ENCODE assay signal across 9 cellular contexts in the genomic region with DNA sequence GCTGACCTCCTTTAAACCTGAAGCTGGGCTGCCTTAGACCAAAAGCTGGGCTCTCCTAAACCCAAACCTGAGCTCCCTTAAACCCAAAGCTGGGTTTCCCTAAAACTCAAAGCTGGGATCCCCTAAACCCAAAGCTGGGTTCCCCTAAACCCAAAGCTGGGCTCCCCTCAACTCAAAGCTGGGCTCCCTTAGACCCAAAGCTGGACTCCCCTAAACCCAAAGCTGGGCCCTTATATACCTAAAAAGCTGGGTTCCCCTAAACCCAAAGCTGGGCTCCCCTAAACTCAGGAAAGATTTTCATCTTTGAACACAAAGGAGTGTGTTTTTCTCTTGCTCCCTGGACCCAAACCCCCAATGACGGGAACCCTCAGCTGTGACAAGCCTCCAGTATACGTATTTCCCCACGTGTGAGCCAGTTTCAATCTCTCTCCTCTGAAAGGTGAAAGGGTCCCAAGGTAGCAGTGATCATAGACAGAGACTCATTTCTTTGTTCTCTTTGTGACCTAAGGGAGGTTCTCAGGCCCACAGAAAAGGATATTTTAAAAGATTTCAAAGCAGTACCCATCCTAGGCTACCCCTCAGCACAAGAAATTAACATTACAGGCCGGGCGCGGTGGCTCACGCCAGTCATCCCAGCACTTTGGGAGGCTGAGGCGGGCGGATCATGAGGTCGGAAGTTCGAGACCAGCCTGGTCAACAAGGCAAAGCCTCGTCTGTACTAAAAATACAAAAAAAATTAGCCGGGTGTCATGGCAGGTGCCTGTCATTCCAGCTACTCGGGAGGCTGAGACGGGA. TPM values are rescaled to one million over a fixed set of nuclear protein-coding genes. Genes with fewer than 3 reads are reported as not detected.
A peak's percentile ranks its signal among the peaks of the same experiment; 100 is the strongest.
DNase-seq lines count a peak whose midpoint lies in the region; ATAC-seq and TF ChIP-seq lines count a peak whose summit lies in the region.
"Had no signal": no experiment of that assay in that cellular context is flagged by ENCODE, and none has a peak within 500 bp of the region (broad histone marks: within the 10 kb centered on the region; RNA-seq: fewer than 3 reads in every experiment).

No MANE protein-coding gene starts in this region.

- no peak overlapping the region for H4K91ac ChIP-seq in trophoblast cell (ENCODE audit: low read depth, low read length)

- no peaks in the 10 kb centered on the region for H3K27me3 ChIP-seq in HL-60 (ENCODE audit: insufficient read depth, poor library complexity, severe bottlenecking)
- no peaks in the 10 kb centered on the region for H3K27me3 ChIP-seq in body of pancreas
- H3K27me3 ChIP-seq in trophoblast cell (ENCODE audit: insufficient read depth, low read length): no peaks in the 10 kb centered on the region
- H3K27me3 ChIP-seq in GM23248 (replicated peaks; ENCODE audit: insufficient read depth): no peaks in the 10 kb centered on the region

- no peaks in the 10 kb centered on the region for H3F3A ChIP-seq in GM23248 (ENCODE audit: insufficient read depth)

- no peak overlapping the region for H3K18ac ChIP-seq in trophoblast cell (ENCODE audit: low read length)

- peak overlapping the region in 2 of 10 donors; percentile 4 to 24 for H3K4me3 Mint-ChIP-seq in naive thymus-derived CD8-positive, alpha-beta T cell

- H3K79me2 ChIP-seq in trophoblast cell (ENCODE audit: control insufficient read depth, insufficient read depth, low read length, poor library complexity) (no peaks in the 10 kb centered on the region), GM23248 (ENCODE audit: insufficient read depth) (no peaks in the 10 kb centered on the region)

- H3K9me2 ChIP-seq in GM23248 (ENCODE audit: insufficient read depth): no peaks in the 10 kb centered on the region

- no peak overlapping the region for H2BK120ac ChIP-seq in trophoblast cell (ENCODE audit: insufficient read depth, low read length, poor library complexity)

- H3K9me3 Mint-ChIP-seq in naive thymus-derived CD8-positive, alpha-beta T cell: peaks cover 0 to 9% (median 4%) of the 10 kb centered on the region in 9 donors

- H3K36me3 ChIP-seq in body of pancreas (replicated peaks in 1 of 2; ENCODE audit: insufficient read depth in 1 of 2, low read depth in 2 of 2) (no peaks in the 10 kb centered on the region), trophoblast cell (ENCODE audit: control insufficient read depth in 1 of 2, insufficient read depth in 2 of 2, low read length in 2 of 2) (no peaks in the 10 kb centered on the region), GM23248 (ENCODE audit: low read depth) (no peaks in the 10 kb centered on the region)

- H3K23ac ChIP-seq in trophoblast cell (ENCODE audit: low read length): no peak overlapping the region

- no peak overlapping the region for H4K12ac ChIP-seq in trophoblast cell (ENCODE audit: low read depth, low read length)

- H3K4ac ChIP-seq in trophoblast cell (ENCODE audit: low read depth, low read length): no peak overlapping the region

- in situ Hi-C loops in GM23248 (cut with MboI): no loop called here

- no peak overlapping the region for H3K14ac ChIP-seq in trophoblast cell (ENCODE audit: low read length)

- DNase-seq in HL-60 (ENCODE audit: low read depth in 1 of 2, low spot score in 1 of 2) (no peak), body of pancreas (no peak), trophoblast cell (no peak), NCI-H510A treated with DMSO at 0.1 percent for 48 hours (lab: John Stamatoyannopoulos, UW) (no peak), GM23248 (no peak)
- peak in 1 of 10 donors; percentile 12 for DNase-seq in naive thymus-derived CD8-positive, alpha-beta T cell
- DNase-seq: mesenchymal stem cell had no signal

- H3K27ac Mint-ChIP-seq in naive thymus-derived CD8-positive, alpha-beta T cell: peak overlapping the region; percentile 56 to 92 (median 88)

- no peak overlapping the region for H3K4me2 ChIP-seq in trophoblast cell (ENCODE audit: low read length)
- H3K4me2 ChIP-seq in GM23248 (ENCODE audit: unreplicated experiment): no peak overlapping the region

- H3K4me1 ChIP-seq in body of pancreas (no peaks in the 10 kb centered on the region), trophoblast cell (ENCODE audit: control insufficient read depth in 1 of 2, insufficient read depth in 2 of 2, low read length in 2 of 2) (peaks cover 8 to 10% of the 10 kb centered on the region in 2 experiments), GM23248 (ENCODE audit: insufficient read depth) (no peaks in the 10 kb centered on the region)

- peaks cover 2% of the 10 kb centered on the region for H3K79me1 ChIP-seq in trophoblast cell (ENCODE audit: low read length)

- H3K36me3 Mint-ChIP-seq in naive thymus-derived CD8-positive, alpha-beta T cell: peaks cover 8 to 60% (median 17%) of the 10 kb centered on the region in 3 donors

- H4K20me1 ChIP-seq in GM23248 (ENCODE audit: insufficient read depth): no peaks in the 10 kb centered on the region

- WGBS in body of pancreas, 2 donors: 68 to 78% methylated on average over 12 to 15 of the region's 15 CpGs
- WGBS in trophoblast cell (ENCODE audit: extremely low coverage, insufficient coverage, insufficient read length): no CpG with 5 or more reads among the region's 15 CpGs
- WGBS in GM23248 (ENCODE audit: low coverage in 1 of 2, low lambda C conversion rate in 2 of 2, missing lambda C conversion rate in 2 of 2), 2 experiments: 56 to 60% methylated on average over 14 to 15 of the region's 15 CpGs

- H2BK12ac ChIP-seq in trophoblast cell (ENCODE audit: low read length): no peak overlapping the region

- ATAC-seq in GM18520 (IDR thresholded peaks at IDR 0.05; ENCODE audit: unreplicated experiment) (peak; percentile 51), GM21737 (IDR thresholded peaks at IDR 0.05; ENCODE audit: unreplicated experiment) (peak; percentile 45), body of pancreas (no peak)
- ATAC-seq in naive thymus-derived CD8-positive, alpha-beta T cell: no peak

- H2AFZ ChIP-seq in trophoblast cell (ENCODE audit: insufficient read depth, low read length, poor library complexity) (no peak overlapping the region), GM23248 (no peak overlapping the region)

- intact Hi-C loops in body of pancreas (cut with DNase I): no loop called here

- TF ChIP-seq POLR2A in body of pancreas (IDR thresholded peaks at IDR 0.05): no peak

- no peak overlapping the region for H4K8ac ChIP-seq in trophoblast cell (ENCODE audit: low read depth, low read length)

- POLR2A ChIA-PET in naive thymus-derived CD8-positive, alpha-beta T cell (lab: Charles Lee): no interaction called here

- H3K9ac ChIP-seq in trophoblast cell (ENCODE audit: low read length) (no peak overlapping the region), GM23248 (no peak overlapping the region)

- TF ChIP-seq CTCF in HL-60 (IDR thresholded peaks at IDR 0.05; ENCODE audit: insufficient read depth, low read length) (no peak), body of pancreas (IDR thresholded peaks at IDR 0.05) (no peak)

- H2AK5ac ChIP-seq in trophoblast cell (ENCODE audit: low read length): no peak overlapping the region

- H3K4me3 ChIP-seq in HL-60 (replicated peaks; ENCODE audit: insufficient read depth, low read length): no peak overlapping the region
- H3K4me3 ChIP-seq in body of pancreas: no peak overlapping the region
- no peak overlapping the region for H3K4me3 ChIP-seq in trophoblast cell (ENCODE audit: low read depth, low read length)
- H3K4me3 ChIP-seq in GM23248: no peak overlapping the region

- H3K27ac ChIP-seq in HL-60 (replicated peaks) (peak overlapping the region; percentile 87), body of pancreas (no peak overlapping the region), trophoblast cell (ENCODE audit: low read depth, low read length) (no peak overlapping the region), GM23248 (no peak overlapping the region)

- no peaks in the 10 kb centered on the region for H3K27me3 Mint-ChIP-seq in naive thymus-derived CD8-positive, alpha-beta T cell

- peaks cover 22 to 60% (median 45%) of the 10 kb centered on the region in 4 donors for H3K4me1 Mint-ChIP-seq in naive thymus-derived CD8-positive, alpha-beta T cell

- H2BK5ac ChIP-seq in trophoblast cell (ENCODE audit: low read depth, low read length, poor library complexity): no peak overlapping the region

- H3K9me3 ChIP-seq in body of pancreas (no peaks in the 10 kb centered on the region), trophoblast cell (ENCODE audit: insufficient read depth, low read depth, low read length) (no peaks in the 10 kb centered on the region), GM23248 (ENCODE audit: low read depth) (no peaks in the 10 kb centered on the region)

RNA-seq across cellular contexts. Expression of a gene that starts 31.3 kb away (rescaled TPM):
- 10 to 100 TPM; 24.9 to 27.2 TPM for total RNA-seq in naive thymus-derived CD8-positive, alpha-beta T cell
- polyA plus RNA-seq in naive thymus-derived CD8-positive, alpha-beta T cell: 10 to 100 TPM; 37.8 to 43.6 (median 42.3) TPM
- 10 to 100 TPM; 16.5 to 18.9 TPM for total RNA-seq in body of pancreas
- 25.0 and 26.2 TPM in 2 replicates for polyA plus RNA-seq in trophoblast cell (2013)
- total RNA-seq in GM23248 (2014; rRNA removed; shearing (Covaris generic)): 8.1 and 15.7 TPM in 2 replicates
- 36.2 and 38.4 TPM in 2 replicates for polyA plus RNA-seq in GM23248 (2016; fragmentation: Nextera tagmentation; extraction: Ambion mirVana)

RNA-seq across cellular contexts. Expression of a gene that starts 52.9 kb away (rescaled TPM):
- total RNA-seq in naive thymus-derived CD8-positive, alpha-beta T cell: 100 to 1,000 TPM; 131 to 132 TPM
- 100 to 1,000 TPM; 163 to 190 (median 169) TPM for polyA plus RNA-seq in naive thymus-derived CD8-positive, alpha-beta T cell
- under 1 TPM; 0.66 to 0.78 TPM for total RNA-seq in body of pancreas
- not detected in 2 replicates for polyA plus RNA-seq in trophoblast cell (2013)
- not detected in 2 replicates for total RNA-seq in GM23248 (2014; rRNA removed; shearing (Covaris generic))
- polyA plus RNA-seq in GM23248 (2016; fragmentation: Nextera tagmentation; extraction: Ambion mirVana): 0.04 TPM in 1 of 2 replicates, not detected in the other

Comparison
In these comparisons a context has a peak if more than half of its experiments do, and no peak if none do; other contexts are left out.
1. ATAC-seq: peak in GM18520 (single experiment) and GM21737 (single experiment); none in naive thymus-derived CD8-positive, alpha-beta T cell (0 of 2) and body of pancreas (single experiment).
2. RNA of a gene that starts 52.9 kb away (total RNA-seq): 131 to 132 TPM in naive thymus-derived CD8-positive, alpha-beta T cell; 0.66 to 0.78 TPM in body of pancreas and not detected in GM23248; every median in the first group is over 10 times any median in the second.